ENCODE assay signal across 8 cellular contexts in the genomic region with DNA sequence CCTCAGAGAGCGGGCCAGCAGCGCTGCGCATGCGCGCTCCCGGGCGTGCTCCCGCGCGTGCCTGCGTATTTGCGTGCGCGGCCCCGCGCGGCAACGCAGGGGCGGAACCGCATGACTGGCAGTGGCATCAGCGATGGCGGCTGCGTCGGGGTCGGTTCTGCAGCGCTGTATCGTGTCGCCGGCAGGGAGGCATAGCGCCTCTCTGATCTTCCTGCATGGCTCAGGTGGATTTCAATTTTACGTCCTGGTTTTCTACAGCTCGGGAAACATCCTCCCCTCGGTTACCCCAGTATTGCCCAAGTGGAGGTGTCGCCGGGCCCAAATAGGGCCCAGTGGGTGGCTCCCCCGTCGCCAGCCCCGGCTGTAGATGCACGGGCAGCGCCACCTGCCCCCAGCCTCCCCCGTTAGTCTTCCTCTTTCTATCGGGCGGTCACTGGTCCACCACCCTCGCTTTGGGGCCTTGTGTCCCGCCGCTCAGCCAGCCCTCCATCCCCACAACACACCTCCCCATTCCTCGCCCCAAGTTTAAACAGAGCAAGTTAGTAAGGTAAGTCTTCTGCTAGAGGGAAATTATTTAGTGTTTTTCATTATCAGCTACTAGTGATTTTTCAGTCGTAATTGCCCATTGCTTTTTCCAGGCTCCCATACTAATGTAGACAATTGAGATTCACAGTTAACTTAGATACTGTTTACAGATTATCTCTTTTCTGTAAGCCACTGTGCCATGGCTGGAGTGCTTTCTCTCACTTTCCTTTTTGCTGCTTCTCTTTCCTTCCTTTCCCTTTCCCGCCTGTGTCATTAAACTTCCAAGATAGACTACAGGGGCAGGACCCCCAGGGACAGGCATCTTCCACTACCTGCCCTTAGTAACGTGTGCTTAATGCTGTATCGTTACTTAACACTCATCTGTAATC. TPM values are rescaled to one million over a fixed set of nuclear protein-coding genes. Genes with fewer than 3 reads are reported as not detected.
A peak's percentile ranks its signal among the peaks of the same experiment; 100 is the strongest.
DNase-seq lines count a peak whose midpoint lies in the region; ATAC-seq and TF ChIP-seq lines count a peak whose summit lies in the region.

A gene (plus strand): TSS at position 121 of the 914 bp plus-strand sequence. CDS start 13 bp downstream, at position 134.

- peak in 1 of 2 donors; percentile 92 for TF ChIP-seq POLR2A in lower leg skin (IDR thresholded peaks at IDR 0.05)

- peaks cover 2% of the 10 kb centered on the region for H3K36me3 ChIP-seq in CD4-positive, CD25-positive, alpha-beta regulatory T cell (ENCODE audit: control insufficient read depth, insufficient read depth, low read length)

- H3K27ac Mint-ChIP-seq in CD4-positive, CD25-positive, alpha-beta regulatory T cell, result peak within 1 kb of the TSS; percentile 95 to 99 (median 98)
- H3K27ac Mint-ChIP-seq in activated CD4-positive, alpha-beta memory T cell treated with anti-CD3 and anti-CD28 coated beads for 36 hours, result peak within 1 kb of the TSS; percentile 95

- POLR2A ChIA-PET in activated CD4-positive, alpha-beta memory T cell treated with anti-CD3 and anti-CD28 coated beads for 36 hours (lab: Charles Lee), result interaction anchor here (0.6 to 0.8 kb wide), 4 partner anchors 14 to 151 kb away, joined by 3 to 5 read pairs (median 3); no protein-coding TSS in a partner anchor

- CTCF ChIA-PET in activated CD4-positive, alpha-beta memory T cell treated with anti-CD3 and anti-CD28 coated beads for 36 hours (lab: Charles Lee), result no interaction called here

- H3K27ac ChIP-seq in CD4-positive, CD25-positive, alpha-beta regulatory T cell (ENCODE audit: insufficient read depth, low read length, poor library complexity, severe bottlenecking), result peak within 1 kb of the TSS; percentile 72
- H3K27ac ChIP-seq in dorsolateral prefrontal cortex, result peak within 1 kb of the TSS; percentile 16 to 98 (median 89)

- peaks cover 36 to 54% (median 46%) of the 10 kb centered on the region in 4 donors for H3K4me1 Mint-ChIP-seq in CD4-positive, CD25-positive, alpha-beta regulatory T cell
- H3K4me1 Mint-ChIP-seq in activated CD4-positive, alpha-beta memory T cell treated with anti-CD3 and anti-CD28 coated beads for 36 hours (ENCODE audit: low read depth), result peaks cover 42% of the 10 kb centered on the region

- no peaks in the 10 kb centered on the region for H3K9me3 ChIP-seq in CD4-positive, CD25-positive, alpha-beta regulatory T cell (ENCODE audit: control insufficient read depth in 2 of 2, low read length in 2 of 2)

- H3K4me3 ChIP-seq in CD4-positive, CD25-positive, alpha-beta regulatory T cell (ENCODE audit: low read depth, low read length), result peak within 1 kb of the TSS; percentile 93
- H3K4me3 ChIP-seq in dorsolateral prefrontal cortex (peak within 1 kb of the TSS; percentile 65 to 96 (median 85)), lower leg skin (ENCODE audit: low read depth, poor library complexity, severe bottlenecking) (peak within 1 kb of the TSS; percentile 69)

- DNase-seq in CD4-positive, CD25-positive, alpha-beta regulatory T cell, result peak; percentile 79 to 93 (median 89)
- DNase-seq in NCI-H82 (lab: John Stamatoyannopoulos, UW) (peak; percentile 83), dorsolateral prefrontal cortex (peak; percentile 75 to 95 (median 84)), lower leg skin (ENCODE audit: low spot score in 2 of 2) (peak; percentile 82 to 97)
- DNase-seq in activated CD4-positive, alpha-beta memory T cell treated with anti-CD3 and anti-CD28 coated beads for 36 hours, result peak; percentile 92
- peak; percentile 85 to 86 for DNase-seq in stimulated activated CD4-positive, alpha-beta T cell treated with anti-CD3 and anti-CD28 coated beads, Interleukin-4, amount 100 ng/mL, for 4 hours

- 0 to 2% methylated on average over 43 to 51 of the region's 51 CpGs for WGBS in lower leg skin, 2 donors

- no peaks in the 10 kb centered on the region for H3K27me3 ChIP-seq in CD4-positive, CD25-positive, alpha-beta regulatory T cell (ENCODE audit: control insufficient read depth, insufficient read depth, low read length)
- no peaks in the 10 kb centered on the region for H3K27me3 ChIP-seq in dorsolateral prefrontal cortex

- intact Hi-C loops in activated CD4-positive, alpha-beta memory T cell treated with anti-CD3 and anti-CD28 coated beads for 36 hours (cut with micrococcal nuclease), result loop anchor here (1.0 to 5.0 kb wide), 5 partner anchors 15 to 1542 kb away; a partner anchor contains a TSS
- intact Hi-C loops in dorsolateral prefrontal cortex (cut with DNase I) (loop anchor here in 1 of 2 donors (10.0 kb wide), 1 partner anchor 491 kb away; no protein-coding TSS in a partner anchor), lower leg skin (cut with DNase I; ENCODE audit: low total_unique reads) (no loop called here)

- peak within 1 kb of the TSS; percentile 91 to 100 (median 97) for H3K4me3 Mint-ChIP-seq in CD4-positive, CD25-positive, alpha-beta regulatory T cell
- H3K4me3 Mint-ChIP-seq in activated CD4-positive, alpha-beta memory T cell treated with anti-CD3 and anti-CD28 coated beads for 36 hours, result peak within 1 kb of the TSS; percentile 96

- TF ChIP-seq CTCF in dorsolateral prefrontal cortex (IDR thresholded peaks at IDR 0.05 in 54 of 56, conservative IDR thresholded peaks at IDR 0.05 in 2 of 56; ENCODE audit: low read depth in 1 of 56, partially characterized antibody in 56 of 56) (peak in 49 of 56 donors; percentile 11 to 64 (median 41)), lower leg skin (IDR thresholded peaks at IDR 0.05) (no peak)

- H3K9me3 Mint-ChIP-seq in CD4-positive, CD25-positive, alpha-beta regulatory T cell, result peaks cover 0 to 2% (median 0%) of the 10 kb centered on the region in 7 donors
- no peaks in the 10 kb centered on the region for H3K9me3 Mint-ChIP-seq in activated CD4-positive, alpha-beta memory T cell treated with anti-CD3 and anti-CD28 coated beads for 36 hours

- peak; percentile 94 for ATAC-seq in CD4-positive, CD25-positive, alpha-beta regulatory T cell (ENCODE audit: low read depth in 2 of 2)
- peak; percentile 73 for ATAC-seq in GM19372 (IDR thresholded peaks at IDR 0.05; ENCODE audit: low read depth, unreplicated experiment)
- ATAC-seq in HG03521 (IDR thresholded peaks at IDR 0.05; ENCODE audit: unreplicated experiment), result peak; percentile 65

- H3K27me3 Mint-ChIP-seq in CD4-positive, CD25-positive, alpha-beta regulatory T cell, result peaks cover 15% of the 10 kb centered on the region
- H3K27me3 Mint-ChIP-seq in activated CD4-positive, alpha-beta memory T cell treated with anti-CD3 and anti-CD28 coated beads for 36 hours, result no peaks in the 10 kb centered on the region

- H3K36me3 Mint-ChIP-seq in CD4-positive, CD25-positive, alpha-beta regulatory T cell, result peaks cover 6% of the 10 kb centered on the region
- H3K36me3 Mint-ChIP-seq in activated CD4-positive, alpha-beta memory T cell treated with anti-CD3 and anti-CD28 coated beads for 36 hours, result peaks cover 6% of the 10 kb centered on the region

- peaks cover 22% of the 10 kb centered on the region for H3K4me1 ChIP-seq in CD4-positive, CD25-positive, alpha-beta regulatory T cell (ENCODE audit: control insufficient read depth, insufficient read depth, low read length, poor library complexity, severe bottlenecking)

RNA-seq across cellular contexts. Expression of the gene that starts here (rescaled TPM):
- 17.8 TPM for total RNA-seq in CD4-positive, CD25-positive, alpha-beta regulatory T cell
- 10 to 100 TPM; 32.8 to 44.0 (median 38.1) TPM for polyA plus RNA-seq in CD4-positive, CD25-positive, alpha-beta regulatory T cell
- total RNA-seq in activated CD4-positive, alpha-beta memory T cell treated with anti-CD3 and anti-CD28 coated beads for 36 hours, result 10 to 100 TPM; 23.1 to 24.0 TPM
- total RNA-seq in dorsolateral prefrontal cortex (10 to 100 TPM; 32.7 to 64.3 (median 46.4) TPM), lower leg skin (10 to 100 TPM; 16.2 to 25.8 (median 23.7) TPM)

Comparison
In these comparisons a context has a peak if more than half of its experiments do, and no peak if none do; other contexts are left out.
1. Peak in every context shown above with its lines: DNase-seq, ATAC-seq, H3K4me3 ChIP-seq and H3K27ac ChIP-seq.
2. CTCF ChIP-seq: peak in dorsolateral prefrontal cortex (49 of 56); none in lower leg skin (0 of 3).